Comparison of ENCODE assay signal across 9 cellular contexts in the genomic region with DNA sequence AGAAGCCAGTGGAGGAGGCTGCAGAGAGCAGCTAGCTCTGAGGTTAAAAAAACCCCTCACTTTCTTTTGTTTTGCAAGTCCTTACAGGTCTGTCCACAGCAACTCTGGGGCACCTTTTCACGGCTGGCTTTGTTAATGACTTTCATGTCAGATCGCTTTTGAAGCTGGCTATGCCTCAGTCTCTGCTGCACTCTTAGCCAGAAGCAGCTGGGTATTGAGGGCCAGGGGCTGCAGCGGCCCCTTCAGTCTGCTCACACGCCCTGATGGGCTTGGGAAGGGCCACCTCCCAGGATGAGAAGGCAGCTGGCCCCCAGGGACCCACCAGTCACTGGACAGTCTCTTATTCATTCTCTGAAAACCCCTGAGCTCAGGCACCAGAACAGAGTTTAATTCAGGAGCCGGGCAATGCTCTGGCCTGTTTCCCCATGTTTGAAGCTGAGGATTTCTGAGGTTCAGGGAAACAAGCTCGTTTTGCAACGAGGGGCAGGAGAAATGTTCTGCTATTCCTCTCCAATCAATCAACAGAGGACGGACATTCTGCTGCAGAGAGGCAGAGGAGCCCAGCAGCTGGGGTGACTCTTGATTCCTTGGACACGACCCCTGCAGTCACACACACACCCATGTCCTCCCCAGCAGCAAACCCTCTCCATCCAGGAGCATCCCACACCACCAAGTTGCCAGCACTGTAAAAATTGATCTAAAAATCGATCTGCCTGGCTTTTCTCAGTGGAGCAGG. TPM values are rescaled to one million over a fixed set of nuclear protein-coding genes. Genes with fewer than 3 reads are reported as not detected.
A peak's percentile ranks its signal among the peaks of the same experiment; 100 is the strongest.
DNase-seq lines count a peak whose midpoint lies in the region; ATAC-seq and TF ChIP-seq lines count a peak whose summit lies in the region.
"Had no signal": no experiment of that assay in that cellular context is flagged by ENCODE, and none has a peak within 500 bp of the region (broad histone marks: within the 10 kb centered on the region; RNA-seq: fewer than 3 reads in every experiment).

No MANE protein-coding gene starts in this region.

- H3K27ac ChIP-seq in left lung (peak overlapping the region; percentile 82 to 94), subcutaneous abdominal adipose tissue (ENCODE audit: low read depth, low read length) (peak overlapping the region; percentile 65), MM.1S (ENCODE audit: low read length) (no peak overlapping the region)

- no peaks in the 10 kb centered on the region for H3K9me2 ChIP-seq in MM.1S (replicated peaks; ENCODE audit: insufficient read depth, low read length)

- H3K4me1 Mint-ChIP-seq in T-helper 2 cell treated with Interferon-gamma antibody and Interleukin-4, amounts not matched to agents 5 μg/mL and 100 μg/mL, for 36 hours (ENCODE audit: low read depth) = peaks cover 28% of the 10 kb centered on the region

- H3K36me3 Mint-ChIP-seq in T-helper 2 cell treated with Interferon-gamma antibody and Interleukin-4, amounts not matched to agents 5 μg/mL and 100 μg/mL, for 36 hours (ENCODE audit: low read depth) = peaks cover 2% of the 10 kb centered on the region

- H3K27me3 ChIP-seq in left lung (no peaks in the 10 kb centered on the region), subcutaneous abdominal adipose tissue (ENCODE audit: control insufficient read depth in 5 of 5, insufficient read depth in 4 of 5, low read length in 5 of 5) (no peaks in the 10 kb centered on the region), MM.1S (replicated peaks; ENCODE audit: insufficient read depth, low read length) (no peaks in the 10 kb centered on the region)

- H2AFZ ChIP-seq in MM.1S (ENCODE audit: low read length) = no peak overlapping the region

- H3K9me3 Mint-ChIP-seq in T-helper 2 cell treated with Interferon-gamma antibody and Interleukin-4, amounts not matched to agents 5 μg/mL and 100 μg/mL, for 36 hours = no peaks in the 10 kb centered on the region

- ATAC-seq in left lung (no peak), HG03442 (IDR thresholded peaks at IDR 0.05; ENCODE audit: unreplicated experiment) (no peak)

- no peaks in the 10 kb centered on the region for H3K36me3 ChIP-seq in left lung
- no peaks in the 10 kb centered on the region for H3K36me3 ChIP-seq in subcutaneous abdominal adipose tissue (ENCODE audit: control insufficient read depth in 5 of 5, insufficient read depth in 5 of 5, low read length in 5 of 5)
- no peaks in the 10 kb centered on the region for H3K36me3 ChIP-seq in MM.1S (replicated peaks; ENCODE audit: insufficient read depth, low read length)

- no peaks in the 10 kb centered on the region for H3K79me2 ChIP-seq in MM.1S (ENCODE audit: low read length)

- no peaks in the 10 kb centered on the region for H4K20me1 ChIP-seq in MM.1S (ENCODE audit: insufficient read depth, low read length)

- H3K27me3 Mint-ChIP-seq in T-helper 2 cell treated with Interferon-gamma antibody and Interleukin-4, amounts not matched to agents 5 μg/mL and 100 μg/mL, for 36 hours (ENCODE audit: low read depth) = no peaks in the 10 kb centered on the region

- H3K4me1 ChIP-seq in left lung = peaks cover 54 to 75% of the 10 kb centered on the region in 2 donors
- H3K4me1 ChIP-seq in subcutaneous abdominal adipose tissue (ENCODE audit: control insufficient read depth in 5 of 5, insufficient read depth in 5 of 5, low read length in 5 of 5) = peaks cover 10 to 54% (median 37%) of the 10 kb centered on the region in 5 donors
- H3K4me1 ChIP-seq in MM.1S (ENCODE audit: low read length) = no peaks in the 10 kb centered on the region

- TF ChIP-seq CTCF in WI38 (IDR thresholded peaks at IDR 0.05; ENCODE audit: low read depth, low read length) (no peak), left lung (IDR thresholded peaks at IDR 0.05) (no peak), MM.1S (IDR thresholded peaks at IDR 0.05; ENCODE audit: low read length) (no peak)

- no peaks in the 10 kb centered on the region for H3K9me3 ChIP-seq in left lung
- H3K9me3 ChIP-seq in subcutaneous abdominal adipose tissue (ENCODE audit: control insufficient read depth in 5 of 5, low read length in 5 of 5) = no peaks in the 10 kb centered on the region
- H3K9me3 ChIP-seq in MM.1S (replicated peaks; ENCODE audit: insufficient read depth, low read length) = no peaks in the 10 kb centered on the region

- H3F3A ChIP-seq in MM.1S (ENCODE audit: insufficient read depth, low read length) = 0 out of 2 replicates have a peak, but pooled peaks cover 4% of the 10 kb centered on the region

- H3K4me2 ChIP-seq in MM.1S (ENCODE audit: low read depth, low read length) = no peak overlapping the region

- H3K4me3 Mint-ChIP-seq in T-helper 2 cell treated with Interferon-gamma antibody and Interleukin-4, amounts not matched to agents 5 μg/mL and 100 μg/mL, for 36 hours = peak overlapping the region; percentile 82

- no peak for DNase-seq in T-helper 2 cell treated with Interferon-gamma antibody and Interleukin-4, amounts not matched to agents 5 μg/mL and 100 μg/mL, for 36 hours (ENCODE audit: low spot score)
- DNase-seq in T-helper 2 cell = no peak
- peak; percentile 32 to 61 for DNase-seq in left lung
- DNase-seq in MM.1S = no peak
- no peak for DNase-seq in stimulated activated CD8-positive, alpha-beta memory T cell treated with anti-CD3 and anti-CD28 coated beads, Interleukin-4, amount 100 ng/mL, for 48 hours
- DNase-seq: activated CD4-positive, alpha-beta T cell treated with anti-CD3 and anti-CD28 coated beads for 4 hours had no signal

- H3K9ac ChIP-seq in subcutaneous abdominal adipose tissue (ENCODE audit: low read length in 5 of 5) = peak overlapping the region in 1 of 5 donors; percentile 15
- no peak overlapping the region for H3K9ac ChIP-seq in MM.1S (ENCODE audit: low read length)

- intact Hi-C loops in left lung (cut with DNase I) = no loop called here

- H3K27ac Mint-ChIP-seq in T-helper 2 cell treated with Interferon-gamma antibody and Interleukin-4, amounts not matched to agents 5 μg/mL and 100 μg/mL, for 36 hours = no peak overlapping the region

- H3K4me3 ChIP-seq in WI38 (ENCODE audit: low read depth, low read length) (peak overlapping the region; percentile 39), left lung (no peak overlapping the region), subcutaneous abdominal adipose tissue (ENCODE audit: low read depth in 1 of 5, low read length in 5 of 5) (peak overlapping the region in 1 of 5 donors; percentile 54), MM.1S (ENCODE audit: low read length) (no peak overlapping the region)

RNA-seq across cellular contexts. Expression of a gene that starts 31.0 kb away (rescaled TPM):
- 100 to 1,000 TPM; 123 to 180 TPM for total RNA-seq in left lung

RNA-seq across cellular contexts. Expression of a gene that starts 38.9 kb away (rescaled TPM):
- 10 to 100 TPM; 10.3 to 11.0 TPM for total RNA-seq in left lung

RNA-seq across cellular contexts. Expression of a gene that starts 39.1 kb away (rescaled TPM):
- total RNA-seq in left lung = 10 to 100 TPM; 17.1 to 21.0 TPM

Comparison
In these comparisons a context has a peak if more than half of its experiments do, and no peak if none do; other contexts are left out.
1. DNase-seq: peak in left lung (2 of 2); none in T-helper 2 cell treated with Interferon-gamma antibody and Interleukin-4, amounts not matched to agents 5 μg/mL and 100 μg/mL, for 36 hours (single experiment), T-helper 2 cell (0 of 5), MM.1S (single experiment) and stimulated activated CD8-positive, alpha-beta memory T cell treated with anti-CD3 and anti-CD28 coated beads, Interleukin-4, amount 100 ng/mL, for 48 hours (single experiment).